ENCODE assay signal across 1 cellular context in the genomic region with DNA sequence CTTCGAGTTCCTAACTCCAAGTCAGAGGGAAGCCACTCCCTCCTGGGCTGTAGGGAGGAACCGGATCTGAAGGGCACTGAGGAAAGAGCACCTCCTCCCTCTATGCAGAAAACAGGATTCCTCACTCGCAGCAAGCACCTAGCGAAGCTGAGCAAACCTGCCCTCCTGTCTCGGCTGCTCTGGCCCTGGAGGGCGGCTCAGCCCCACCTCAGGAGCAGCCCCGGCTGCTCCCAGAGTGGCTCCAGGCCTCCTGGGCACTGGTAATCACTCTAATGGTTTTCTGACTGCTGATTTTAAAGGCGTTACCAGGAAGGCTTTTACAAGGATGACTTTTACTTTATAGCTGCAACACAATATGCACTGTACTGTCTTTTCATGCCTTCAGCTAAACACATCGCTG.
TF ChIP-seq lines count a peak whose summit lies in the region.

No MANE protein-coding gene starts in this region.

TF ChIP-seq in GM23338, 12 proteins besides CTCF, POLR2A, EP300 and RAD21 (continued from another document):
- no peak for TF ChIP-seq ETS1 (IDR thresholded peaks at IDR 0.05)
